ENCODE assay signal across 8 cellular contexts in the genomic region with DNA sequence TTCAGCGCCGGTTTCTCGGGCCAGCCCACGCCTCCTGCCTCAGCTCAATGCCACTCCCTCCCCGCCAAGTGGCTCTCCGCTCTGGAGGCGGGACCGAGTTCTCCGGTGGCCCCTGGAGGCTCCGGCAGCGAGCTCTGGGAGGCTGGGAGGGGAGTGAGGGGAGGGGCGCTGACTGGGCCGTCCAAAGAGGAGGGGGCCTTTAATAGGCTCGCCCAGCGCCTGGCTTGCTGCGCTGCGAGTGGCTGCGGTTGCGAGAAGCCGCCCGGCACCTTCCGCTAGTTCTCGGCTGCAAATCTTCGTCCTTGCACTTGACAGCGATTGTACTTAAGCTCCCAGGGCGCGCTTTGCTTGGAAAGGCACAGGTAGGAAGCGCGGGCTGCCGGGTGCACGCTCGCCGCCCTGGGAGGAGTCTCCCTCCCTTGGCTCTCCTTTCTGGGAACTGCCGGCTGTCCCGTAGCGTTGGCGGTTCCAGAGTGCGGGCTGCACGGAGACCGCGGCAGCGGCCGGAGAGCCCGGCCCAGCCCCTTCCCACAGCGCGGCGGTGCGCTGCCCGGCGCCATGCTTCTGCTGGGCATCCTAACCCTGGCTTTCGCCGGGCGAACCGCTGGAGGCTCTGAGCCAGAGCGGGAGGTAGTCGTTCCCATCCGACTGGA. TPM values are rescaled to one million over a fixed set of nuclear protein-coding genes. Genes with fewer than 3 reads are reported as not detected.
DNase-seq lines count a peak whose midpoint lies in the region; ATAC-seq and TF ChIP-seq lines count a peak whose summit lies in the region.

A gene with protein sequence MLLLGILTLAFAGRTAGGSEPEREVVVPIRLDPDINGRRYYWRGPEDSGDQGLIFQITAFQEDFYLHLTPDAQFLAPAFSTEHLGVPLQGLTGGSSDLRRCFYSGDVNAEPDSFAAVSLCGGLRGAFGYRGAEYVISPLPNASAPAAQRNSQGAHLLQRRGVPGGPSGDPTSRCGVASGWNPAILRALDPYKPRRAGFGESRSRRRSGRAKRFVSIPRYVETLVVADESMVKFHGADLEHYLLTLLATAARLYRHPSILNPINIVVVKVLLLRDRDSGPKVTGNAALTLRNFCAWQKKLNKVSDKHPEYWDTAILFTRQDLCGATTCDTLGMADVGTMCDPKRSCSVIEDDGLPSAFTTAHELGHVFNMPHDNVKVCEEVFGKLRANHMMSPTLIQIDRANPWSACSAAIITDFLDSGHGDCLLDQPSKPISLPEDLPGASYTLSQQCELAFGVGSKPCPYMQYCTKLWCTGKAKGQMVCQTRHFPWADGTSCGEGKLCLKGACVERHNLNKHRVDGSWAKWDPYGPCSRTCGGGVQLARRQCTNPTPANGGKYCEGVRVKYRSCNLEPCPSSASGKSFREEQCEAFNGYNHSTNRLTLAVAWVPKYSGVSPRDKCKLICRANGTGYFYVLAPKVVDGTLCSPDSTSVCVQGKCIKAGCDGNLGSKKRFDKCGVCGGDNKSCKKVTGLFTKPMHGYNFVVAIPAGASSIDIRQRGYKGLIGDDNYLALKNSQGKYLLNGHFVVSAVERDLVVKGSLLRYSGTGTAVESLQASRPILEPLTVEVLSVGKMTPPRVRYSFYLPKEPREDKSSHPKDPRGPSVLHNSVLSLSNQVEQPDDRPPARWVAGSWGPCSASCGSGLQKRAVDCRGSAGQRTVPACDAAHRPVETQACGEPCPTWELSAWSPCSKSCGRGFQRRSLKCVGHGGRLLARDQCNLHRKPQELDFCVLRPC (plus strand): TSS at position 230 of the 653 bp plus-strand sequence. CDS start 329 bp downstream, at position 559.

- no peak within 1 kb of the TSS for H3K14ac ChIP-seq in neuronal stem cell (ENCODE audit: low read length)

- no peak within 1 kb of the TSS for H2BK5ac ChIP-seq in neuronal stem cell (ENCODE audit: low read length)

- H3K79me1 ChIP-seq in neuronal stem cell (ENCODE audit: low read depth, low read length) = no peaks in the 10 kb centered on the region

- no peak within 1 kb of the TSS for H2BK15ac ChIP-seq in neuronal stem cell (ENCODE audit: low read length)

- H3K4ac ChIP-seq in neuronal stem cell (ENCODE audit: low read length) = no peak within 1 kb of the TSS

- H3K4me2 ChIP-seq in neuronal stem cell (ENCODE audit: insufficient read depth, low read length, poor library complexity, severe bottlenecking) = peak within 1 kb of the TSS; percentile 97

- peak within 1 kb of the TSS; percentile 99 for H2AFZ ChIP-seq in neuronal stem cell (ENCODE audit: low read length)

- peak within 1 kb of the TSS; percentile 83 for H3K23ac ChIP-seq in neuronal stem cell (ENCODE audit: low read depth, low read length, poor library complexity)

- TF ChIP-seq CTCF in GM13977 (IDR thresholded peaks at IDR 0.05; ENCODE audit: extremely low read depth, insufficient read depth, missing control alignments) = no peak
- TF ChIP-seq CTCF in gastroesophageal sphincter (IDR thresholded peaks at IDR 0.05) = peak in 2 of 4 experiments; percentile 2 to 17

- no peak within 1 kb of the TSS for H4K8ac ChIP-seq in neuronal stem cell (ENCODE audit: low read depth, low read length)

- H3K4me3 ChIP-seq in gastroesophageal sphincter (peak within 1 kb of the TSS; percentile 45 to 63), neuronal stem cell (ENCODE audit: low read length in 2 of 2) (peak within 1 kb of the TSS; percentile 56 to 86)

- no peaks in the 10 kb centered on the region for H3K36me3 ChIP-seq in gastroesophageal sphincter
- H3K36me3 ChIP-seq in neuronal stem cell (replicated peaks in 1 of 2; ENCODE audit: control insufficient read depth in 2 of 2, insufficient read depth in 2 of 2, low read length in 2 of 2) = no peaks in the 10 kb centered on the region

- WGBS in gastroesophageal sphincter (ENCODE audit: low coverage in 1 of 2), 2 donors = 0% methylated on average over 4 of the region's 57 CpGs; no CpG with 5 or more reads in 1 of the 2 donors
- WGBS in neuronal stem cell (ENCODE audit: extremely low coverage in 2 of 2, insufficient read length in 2 of 2, insufficient replicate concordance in 1 of 2), 2 donors = no CpG with 5 or more reads among the region's 57 CpGs

- H3K4me1 ChIP-seq in gastroesophageal sphincter (peaks cover 0 to 58% (median 6%) of the 10 kb centered on the region in 3 donors), neuronal stem cell (ENCODE audit: control insufficient read depth in 2 of 2, insufficient read depth in 1 of 2, low read depth in 1 of 2, low read length in 2 of 2) (peaks cover 12 to 14% of the 10 kb centered on the region in 2 donors)

- H4K91ac ChIP-seq in neuronal stem cell (ENCODE audit: low read depth, low read length, poor library complexity) = no peak within 1 kb of the TSS

- peak; percentile 82 for ATAC-seq in gastroesophageal sphincter
- no peak for ATAC-seq in HG03521 (IDR thresholded peaks at IDR 0.05; ENCODE audit: unreplicated experiment)

- TF ChIP-seq POLR2A in gastroesophageal sphincter (IDR thresholded peaks at IDR 0.05) = peak; percentile 67 to 68

- TF ChIP-seq EP300 in gastroesophageal sphincter (IDR thresholded peaks at IDR 0.05) = no peak

- in situ Hi-C loops in GM13977 (cut with MboI; ENCODE audit: low pct_unique_long_range_greater_than_20kb, low sequenced_read_pairs, unreplicated experiment) = no loop called here

- no peaks in the 10 kb centered on the region for H3K9me3 ChIP-seq in gastroesophageal sphincter
- no peaks in the 10 kb centered on the region for H3K9me3 ChIP-seq in neuronal stem cell (replicated peaks in 1 of 2; ENCODE audit: control insufficient read depth in 2 of 2, insufficient read depth in 1 of 2, low read depth in 1 of 2, low read length in 2 of 2)

- no peak within 1 kb of the TSS for H2BK120ac ChIP-seq in neuronal stem cell (ENCODE audit: low read depth, low read length)

- H2AK5ac ChIP-seq in neuronal stem cell (ENCODE audit: low read depth, low read length) = no peak within 1 kb of the TSS

- H3K27ac ChIP-seq in gastroesophageal sphincter = peak within 1 kb of the TSS; percentile 36 to 87 (median 82)
- no peak within 1 kb of the TSS for H3K27ac ChIP-seq in neuronal stem cell (replicated peaks; ENCODE audit: low read length)

- H3K27me3 ChIP-seq in gastroesophageal sphincter (peaks cover 19% of the 10 kb centered on the region), neuronal stem cell (ENCODE audit: control insufficient read depth in 3 of 3, insufficient read depth in 3 of 3, low read depth in 1 of 3, low read length in 3 of 3) (peaks cover 0 to 47% (median 19%) of the 10 kb centered on the region in 3 experiments)

- peak; percentile 88 for DNase-seq in 8988T
- peak; percentile 69 for DNase-seq in GM13977 (ENCODE audit: low spot score)
- peak; percentile 85 for DNase-seq in NCI-H2029 treated with DMSO at 0.1 percent for 48 hours (lab: John Stamatoyannopoulos, UW)
- DNase-seq in activated T-cell treated with anti-CD3 and anti-CD28 coated beads, Interleukin-2, amount 50 U/mL, for 48 hours = peak; percentile 60 to 70
- DNase-seq in neuronal stem cell (ENCODE audit: low spot score) = peak; percentile 83
- no peak for DNase-seq in HuH-7.5 (ENCODE audit: low spot score)

- peak within 1 kb of the TSS; percentile 80 for H3K18ac ChIP-seq in neuronal stem cell (ENCODE audit: low read length)

- no peak within 1 kb of the TSS for H2BK12ac ChIP-seq in neuronal stem cell (ENCODE audit: low read length)

- H3K9ac ChIP-seq in neuronal stem cell (ENCODE audit: low read depth, low read length, poor library complexity) = peak within 1 kb of the TSS; percentile 80

RNA-seq across cellular contexts. Expression of the gene that starts here (rescaled TPM):
- 10 to 100 TPM in 1 of 4 donors, 1 to 10 TPM in 3; 8.4 to 11.8 (median 9.5) TPM for total RNA-seq in gastroesophageal sphincter
- polyA plus RNA-seq in neuronal stem cell (2013, experiment 1 of 2) = 0.61 TPM
- 0.65 TPM for polyA plus RNA-seq in neuronal stem cell (2013, experiment 2 of 2)
